In the genomic region with DNA sequence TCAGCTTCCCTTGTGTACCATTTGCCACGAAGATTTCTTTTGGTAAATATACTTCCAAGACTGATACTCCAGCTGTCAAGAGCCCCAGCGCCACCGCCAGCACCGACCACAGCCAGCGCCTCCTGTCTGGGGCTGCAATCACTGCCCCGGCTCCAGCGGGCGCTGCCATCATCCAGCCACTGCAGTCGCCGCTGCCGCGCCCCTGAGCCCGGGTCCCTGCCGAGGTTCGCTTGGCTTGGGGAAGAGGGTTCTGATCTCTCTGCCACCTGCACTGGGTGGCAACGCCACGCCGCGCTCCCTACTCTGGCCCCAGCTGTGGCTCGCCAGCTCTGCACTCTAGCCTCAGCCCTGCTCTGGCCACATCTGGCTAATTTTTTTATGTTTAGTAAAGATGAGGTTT, we compare ENCODE assay signal across 8 cellular contexts.
"Had no signal": no experiment of that assay in that cellular context is flagged by ENCODE, and none has a peak within 500 bp of the region (broad histone marks: within the 10 kb centered on the region; RNA-seq: fewer than 3 reads in every experiment).

No MANE protein-coding gene starts in this region.

- H3K4me3 ChIP-seq: GM12878 had no signal

- FAIRE-seq: G401.6, GM12878, GM12891, GM12892, GM18507, GM19239 had no signal

- DNase-seq: GDM1, GF-D8 had no signal
